In genomic region chrX:129686422-129686948, GRCh38 we compare ENCODE assay signal across 17 cellular contexts. TPM values are rescaled to one million over a fixed set of nuclear protein-coding genes. Genes with fewer than 3 reads are reported as not detected.
DNase-seq lines count a peak whose midpoint lies in the region; ATAC-seq and TF ChIP-seq lines count a peak whose summit lies in the region.
"Had no signal": no experiment of that assay in that cellular context is flagged by ENCODE, and none has a peak within 500 bp of the region (broad histone marks: within the 10 kb centered on the region; RNA-seq: fewer than 3 reads in every experiment).

No MANE protein-coding gene starts in this region.

- H3K27ac ChIP-seq in neural progenitor cell: no peak overlapping the region

- peak overlapping the region; percentile 76 for H3K27ac Mint-ChIP-seq in WTC11
- peak overlapping the region; percentile 57 for H3K27ac Mint-ChIP-seq in neural progenitor cell
- H3K27ac Mint-ChIP-seq: activated naive CD4-positive, alpha-beta T cell treated with anti-CD3 and anti-CD28 coated beads, Interleukin-2, amount 50 U/mL, for 24 hours; IgD-negative memory B cell had no signal

- H3K4me3 ChIP-seq in neural progenitor cell: no peak overlapping the region

- H3K27me3 Mint-ChIP-seq in WTC11 (ENCODE audit: low read depth) (no peaks in the 10 kb centered on the region; the same call in 1 of the 2 replicates), neural progenitor cell (ENCODE audit: insufficient read depth, low read depth) (peaks cover 2% of the 10 kb centered on the region)
- H3K27me3 Mint-ChIP-seq: activated naive CD4-positive, alpha-beta T cell treated with anti-CD3 and anti-CD28 coated beads, Interleukin-2, amount 50 U/mL, for 24 hours had no signal

- no peaks in the 10 kb centered on the region for H4K20me1 ChIP-seq in neural progenitor cell (ENCODE audit: low read depth)

- peak; percentile 47 for DNase-seq in AG20443 (ENCODE audit: low spot score)
- no peak for DNase-seq in WTC11 (ENCODE audit: low spot score)
- DNase-seq in Right ventricle myocardium superior: peak; percentile 53
- no peak for DNase-seq in neural progenitor cell (ENCODE audit: low spot score)
- no peak for DNase-seq in H4 (ENCODE audit: low spot score)
- no peak for DNase-seq in NCI-H510A (lab: John Stamatoyannopoulos, UW)
- DNase-seq: activated CD8-positive, alpha-beta memory T cell treated with anti-CD3 and anti-CD28 coated beads, Interleukin-2, amount 50 U/mL, for 48 hours; central memory CD4-positive, alpha-beta T cell; NCI-H1092; NCI-H446; small intestine; stimulated activated naive CD4-positive, alpha-beta T cell had no signal

- no peaks in the 10 kb centered on the region for H3F3A ChIP-seq in neural progenitor cell (ENCODE audit: low read depth)

- no peak overlapping the region for H2AFZ ChIP-seq in neural progenitor cell (replicated peaks)

- no peaks in the 10 kb centered on the region for H3K36me3 ChIP-seq in neural progenitor cell

- H3K9me3 Mint-ChIP-seq in WTC11 (peaks cover 4% of the 10 kb centered on the region; the same call in 1 of the 2 replicates), neural progenitor cell (no peaks in the 10 kb centered on the region)
- H3K9me3 Mint-ChIP-seq: activated naive CD4-positive, alpha-beta T cell treated with anti-CD3 and anti-CD28 coated beads, Interleukin-2, amount 50 U/mL, for 24 hours; IgD-negative memory B cell had no signal

- no peaks in the 10 kb centered on the region for H3K27me3 ChIP-seq in neural progenitor cell

- POLR2A ChIA-PET in WTC11 (lab: Charles Lee): no interaction called here

- H3K4me1 Mint-ChIP-seq in WTC11: peaks cover 12% of the 10 kb centered on the region
- H3K4me1 Mint-ChIP-seq in neural progenitor cell: peaks cover 12% of the 10 kb centered on the region
- H3K4me1 Mint-ChIP-seq: activated naive CD4-positive, alpha-beta T cell treated with anti-CD3 and anti-CD28 coated beads, Interleukin-2, amount 50 U/mL, for 24 hours had no signal

- H3K9ac ChIP-seq in neural progenitor cell: no peak overlapping the region

- no peaks in the 10 kb centered on the region for H3K79me2 ChIP-seq in neural progenitor cell (ENCODE audit: low read depth)

- ATAC-seq in WTC11 (peak; percentile 69), Right ventricle myocardium superior (ENCODE audit: poor library complexity) (peak; percentile 87), HG02571 (IDR thresholded peaks at IDR 0.05; ENCODE audit: unreplicated experiment) (no peak), GM19397 (IDR thresholded peaks at IDR 0.05; ENCODE audit: unreplicated experiment) (no peak)

- no peak overlapping the region for H3K4me2 ChIP-seq in neural progenitor cell

- intact Hi-C loops in Right ventricle myocardium superior (cut with DNase I): no loop called here

- H3K36me3 Mint-ChIP-seq in WTC11 (no peaks in the 10 kb centered on the region), neural progenitor cell (no peaks in the 10 kb centered on the region)
- H3K36me3 Mint-ChIP-seq: activated naive CD4-positive, alpha-beta T cell treated with anti-CD3 and anti-CD28 coated beads, Interleukin-2, amount 50 U/mL, for 24 hours had no signal

- H3K9me3 ChIP-seq in neural progenitor cell (ENCODE audit: low read depth): no peaks in the 10 kb centered on the region

- H3K4me3 Mint-ChIP-seq in WTC11 (no peak overlapping the region; the same call in 1 of the 2 replicates), neural progenitor cell (no peak overlapping the region)
- H3K4me3 Mint-ChIP-seq: activated naive CD4-positive, alpha-beta T cell treated with anti-CD3 and anti-CD28 coated beads, Interleukin-2, amount 50 U/mL, for 24 hours; IgD-negative memory B cell had no signal

- CTCF ChIA-PET in WTC11 (lab: Charles Lee): interaction anchor here (0.7 to 1.3 kb wide), 3 partner anchors 10 to 48 kb away, joined by 3 to 4 read pairs (median 4); no protein-coding TSS in a partner anchor

- no peaks in the 10 kb centered on the region for H3K4me1 ChIP-seq in neural progenitor cell

- TF ChIP-seq CTCF in WTC11 (IDR thresholded peaks at IDR 0.05) (no peak), neural progenitor cell (IDR thresholded peaks at IDR 0.05) (no peak)

TF ChIP-seq in WTC11, 78 proteins besides CTCF, POLR2A, EP300 and RAD21:
- no peak for TF ChIP-seq NFATC4 (CRISPR knock-in tag; IDR thresholded peaks at IDR 0.05)
- no peak for TF ChIP-seq ETV6 (CRISPR knock-in tag; IDR thresholded peaks at IDR 0.05)
- TF ChIP-seq PRRX2 (CRISPR knock-in tag; IDR thresholded peaks at IDR 0.05): no peak
- TF ChIP-seq CBFB (CRISPR knock-in tag; IDR thresholded peaks at IDR 0.05; ENCODE audit: low read depth): no peak
- TF ChIP-seq MYBL2 (CRISPR knock-in tag; IDR thresholded peaks at IDR 0.05): no peak
- TF ChIP-seq ZBTB43 (CRISPR knock-in tag; IDR thresholded peaks at IDR 0.05): no peak
- TF ChIP-seq CREB1 (CRISPR knock-in tag; IDR thresholded peaks at IDR 0.05): no peak
- no peak for TF ChIP-seq FOXP1 (CRISPR knock-in tag; IDR thresholded peaks at IDR 0.05; ENCODE audit: borderline replicate concordance)
- TF ChIP-seq NFYB (CRISPR knock-in tag; conservative IDR thresholded peaks at IDR 0.05; ENCODE audit: low read depth): no peak

RNA-seq across cellular contexts. Expression of gene APLN, which starts 31.7 kb away (rescaled TPM):
- total RNA-seq in WTC11 (2021) (2.5 to 4.2 TPM (median 2.6 TPM) in 3 replicates), Right ventricle myocardium superior (15.4 TPM), neural progenitor cell (ENCODE audit: low replicate concordance) (0.22 and 0.46 TPM in 2 replicates)
- 0.19 and 0.74 TPM in 2 replicates for total RNA-seq in H4 (2014; rRNA removed; shearing (Covaris generic))

RNA-seq across cellular contexts. Expression of gene XPNPEP2, which starts 52.3 kb away (rescaled TPM):
- 0.05 to 0.11 TPM (median 0.07 TPM) in 3 replicates for total RNA-seq in WTC11 (2021)
- 0.73 TPM for total RNA-seq in Right ventricle myocardium superior
- total RNA-seq in neural progenitor cell (ENCODE audit: low replicate concordance): 0.19 and 1.7 TPM in 2 replicates
- 0.12 TPM in 1 of 2 replicates, not detected in the other for total RNA-seq in H4 (2014; rRNA removed; shearing (Covaris generic))
- total RNA-seq: lung microvascular endothelial cell had no signal

Comparison
In these comparisons a context has a peak if more than half of its experiments do, and no peak if none do; other contexts are left out.
1. DNase-seq: peak in AG20443 (single experiment) and Right ventricle myocardium superior (single experiment); none in WTC11 (single experiment), neural progenitor cell (single experiment), H4 (single experiment) and NCI-H510A (single experiment).
2. ATAC-seq: peak in WTC11 (single experiment) and Right ventricle myocardium superior (single experiment); none in HG02571 (single experiment) and GM19397 (single experiment).